ENCODE assay signal across 20 cellular contexts in genomic region chr3:77814845-77815244, GRCh38.
A peak's percentile ranks its signal among the peaks of the same experiment; 100 is the strongest.
DNase-seq lines count a peak whose midpoint lies in the region; ATAC-seq, FAIRE-seq and TF ChIP-seq lines count a peak whose summit lies in the region.
"Had no signal": no experiment of that assay in that cellular context is flagged by ENCODE, and none has a peak within 500 bp of the region (broad histone marks: within the 10 kb centered on the region; RNA-seq: fewer than 3 reads in every experiment).

No MANE protein-coding gene starts in this region.

- no peaks in the 10 kb centered on the region for H3K9me1 ChIP-seq in K562 (ENCODE audit: control insufficient read depth, insufficient read depth, low read length)

- intact Hi-C loops in HepG2 (cut with micrococcal nuclease; ENCODE audit: unreplicated experiment) (loop anchor here (2.0 kb wide), 1 partner anchor 776 kb away; no protein-coding TSS in a partner anchor), right lobe of liver (cut with DNase I) (no loop called here), K562 (cut with micrococcal nuclease) (no loop called here)

- no peak for FAIRE-seq in HepG2 (lab: Jason Lieb, UNC)
- FAIRE-seq in K562 (lab: Jason Lieb, UNC) = no peak
- FAIRE-seq: D721Med, GM12878 had no signal

- H2AFZ ChIP-seq in HepG2 (ENCODE audit: low read length) (no peak overlapping the region), Karpas-422 (ENCODE audit: low read length) (no peak overlapping the region), K562 (ENCODE audit: low read depth, low read length) (no peak overlapping the region)

- TF ChIP-seq EP300 in HepG2 (IDR thresholded peaks at IDR 0.05; ENCODE audit: low read depth in 2 of 2, low read length in 2 of 2) (no peak), HepG2 (CRISPR knock-in tag; IDR thresholded peaks at IDR 0.05; ENCODE audit: borderline replicate concordance) (no peak), K562 (IDR thresholded peaks at IDR 0.05; ENCODE audit: low read length) (no peak)

- ATAC-seq in HepG2 (no peak), right lobe of liver (no peak), K562 (no peak), GM18873 (IDR thresholded peaks at IDR 0.05; ENCODE audit: low FRiP score, unreplicated experiment) (no peak)

- H3K27ac ChIP-seq in HepG2 (ENCODE audit: extremely low read length, insufficient read depth, low read length) (no peak overlapping the region), right lobe of liver (no peak overlapping the region), Karpas-422 (ENCODE audit: low read length) (peak overlapping the region; percentile 46; the same call in 1 of the 2 replicates), K562 (ENCODE audit: extremely low read depth, low read depth, low read length) (no peak overlapping the region)
- H3K27ac ChIP-seq: BLaER1 treated with 17β-estradiol and CSF1 and Interleukin-3, amounts not matched to agents 10 nM and 100 nM had no signal

- H3K4me2 ChIP-seq in HepG2 (ENCODE audit: low read depth, low read length) (no peak overlapping the region), Karpas-422 (ENCODE audit: low read depth, low read length, poor library complexity, severe bottlenecking) (no peak overlapping the region), K562 (ENCODE audit: insufficient read depth, low read length) (no peak overlapping the region)
- H3K4me2 ChIP-seq: BLaER1 treated with 17β-estradiol and CSF1 and Interleukin-3, amounts not matched to agents 10 nM and 100 nM had no signal

- in situ Hi-C loops in HepG2 (cut with HindIII; ENCODE audit: extremely low pct_ligation_motif_present, low pct_unique_long_range_greater_than_20kb) = no loop called here
- in situ Hi-C loops in K562 (cut with MboI) = no loop called here

- H4K20me1 ChIP-seq in HepG2 (ENCODE audit: insufficient read depth, low read length) (no peaks in the 10 kb centered on the region), Karpas-422 (ENCODE audit: insufficient read depth, low read depth, low read length) (no peaks in the 10 kb centered on the region), K562 (replicated peaks; ENCODE audit: control insufficient read depth, insufficient read depth, low read length) (no peaks in the 10 kb centered on the region)
- H4K20me1 ChIP-seq: BLaER1 treated with 17β-estradiol and CSF1 and Interleukin-3, amounts not matched to agents 10 nM and 100 nM had no signal

- TF ChIP-seq RAD21 in HepG2 (CRISPR knock-in tag; IDR thresholded peaks at IDR 0.05) (no peak), K562 (CRISPR knock-in tag; conservative IDR thresholded peaks at IDR 0.05 in 1 of 2, IDR thresholded peaks at IDR 0.05 in 1 of 2) (no peak)

- DNase-seq in HepG2 (ENCODE audit: low spot score) = no peak
- no peak for DNase-seq in right lobe of liver
- no peak for DNase-seq in Karpas-422
- no peak for DNase-seq in K562 (ENCODE audit: extremely low read depth in 1 of 4, low spot score in 3 of 4)
- DNase-seq in H4 (ENCODE audit: low spot score) = no peak
- DNase-seq in AG08396 (ENCODE audit: low spot score) = no peak
- DNase-seq: 8988T; AML-193; CD4-positive, alpha-beta T cell; CD8-positive, alpha-beta memory T cell; DMS 273 treated with DMSO at 0.1 percent for 48 hours; DMS79; GDM1; GOT3; HCEC 1CT had no signal

- H3K79me2 ChIP-seq in HepG2 (ENCODE audit: insufficient read depth, low read length) (no peaks in the 10 kb centered on the region), Karpas-422 (ENCODE audit: low read length) (no peaks in the 10 kb centered on the region), K562 (ENCODE audit: control insufficient read depth, insufficient read depth, low read length) (no peaks in the 10 kb centered on the region)

- TF ChIP-seq CTCF in HepG2 (CRISPR knock-in tag; IDR thresholded peaks at IDR 0.05) (no peak), right lobe of liver (IDR thresholded peaks at IDR 0.05) (no peak), K562 (IDR thresholded peaks at IDR 0.05 in 2 of 3, conservative IDR thresholded peaks at IDR 0.05 in 1 of 3; ENCODE audit: insufficient read depth in 2 of 3, low read depth in 1 of 3, low read length in 3 of 3) (no peak)

- H3K4me3 ChIP-seq in HepG2 (replicated peaks in 1 of 3; ENCODE audit: insufficient read depth in 1 of 3, low read depth in 2 of 3, low read length in 3 of 3) (no peak overlapping the region), right lobe of liver (no peak overlapping the region), Karpas-422 (ENCODE audit: low read length) (no peak overlapping the region), K562 (no peak overlapping the region)
- H3K4me3 ChIP-seq: BLaER1 treated with 17β-estradiol and CSF1 and Interleukin-3, amounts not matched to agents 10 nM and 100 nM; GM12878 had no signal

- BruUV-seq in HepG2 (replicated peaks; lab: Mats Ljungman, UMichigan) (no TSS peak), K562 (replicated peaks; lab: Mats Ljungman, UMichigan) (no TSS peak)

- TF ChIP-seq POLR2A in HepG2 (IDR thresholded peaks at IDR 0.05; ENCODE audit: insufficient read depth in 1 of 2, low read depth in 2 of 2, low read length in 2 of 2) (no peak), right lobe of liver (IDR thresholded peaks at IDR 0.05) (no peak), K562 (conservative IDR thresholded peaks at IDR 0.05) (no peak)

- H3K9me2 ChIP-seq in Karpas-422 (replicated peaks; ENCODE audit: insufficient read depth, low read length) = no peaks in the 10 kb centered on the region

- H3K9me3 ChIP-seq in HepG2 (ENCODE audit: low read length) (no peaks in the 10 kb centered on the region), right lobe of liver (no peaks in the 10 kb centered on the region), Karpas-422 (ENCODE audit: low read length) (no peaks in the 10 kb centered on the region), K562 (replicated peaks; ENCODE audit: control insufficient read depth, insufficient read depth, low read depth, low read length) (no peaks in the 10 kb centered on the region; the same call in 1 of the 2 replicates)
- H3K9me3 ChIP-seq: BE2C; BLaER1 treated with 17β-estradiol and CSF1 and Interleukin-3, amounts not matched to agents 10 nM and 100 nM had no signal

- CTCF ChIA-PET in HepG2 (lab: Yijun Ruan, JAX; ENCODE audit: low intra/inter-chr PET ratio, low total read pairs) (no interaction called here), K562 (lab: Yijun Ruan, JAX; ENCODE audit: low intra/inter-chr PET ratio) (no interaction called here)

- H3K9ac ChIP-seq in HepG2 (ENCODE audit: insufficient read depth, low read depth, low read length) = no peak overlapping the region
- no peak overlapping the region for H3K9ac ChIP-seq in Karpas-422 (ENCODE audit: low read length)
- H3K9ac ChIP-seq in K562 (ENCODE audit: insufficient read depth in 1 of 2, low read depth in 2 of 2, low read length in 2 of 2) = no peak overlapping the region
- H3K9ac ChIP-seq: BLaER1 treated with 17β-estradiol and CSF1 and Interleukin-3, amounts not matched to agents 10 nM and 100 nM had no signal

- H3K36me3 ChIP-seq in HepG2 (replicated peaks in 1 of 2; ENCODE audit: control insufficient read depth in 1 of 2, insufficient read depth in 2 of 2, low read length in 2 of 2) (no peaks in the 10 kb centered on the region), right lobe of liver (no peaks in the 10 kb centered on the region), Karpas-422 (ENCODE audit: insufficient read depth, low read length) (no peaks in the 10 kb centered on the region), K562 (ENCODE audit: control insufficient read depth, insufficient read depth, low read length) (no peaks in the 10 kb centered on the region)
- H3K36me3 ChIP-seq: BE2C; BLaER1 treated with 17β-estradiol and CSF1 and Interleukin-3, amounts not matched to agents 10 nM and 100 nM had no signal

- POLR2A ChIA-PET in HepG2 (lab: Yijun Ruan, JAX) = no interaction called here
- POLR2A ChIA-PET in K562 (lab: Yijun Ruan, JAX) = no interaction called here

- H3K4me1 ChIP-seq in HepG2 (ENCODE audit: insufficient read depth, low read length) = no peaks in the 10 kb centered on the region
- no peaks in the 10 kb centered on the region for H3K4me1 ChIP-seq in right lobe of liver
- peaks cover 39% of the 10 kb centered on the region for H3K4me1 ChIP-seq in Karpas-422 (ENCODE audit: low read length)
- no peaks in the 10 kb centered on the region for H3K4me1 ChIP-seq in K562 (replicated peaks in 1 of 2; ENCODE audit: control insufficient read depth in 2 of 2, insufficient read depth in 2 of 2, low read length in 2 of 2)
- H3K4me1 ChIP-seq: BE2C; BLaER1 treated with 17β-estradiol and CSF1 and Interleukin-3, amounts not matched to agents 10 nM and 100 nM had no signal

- H3K27me3 ChIP-seq in HepG2 (ENCODE audit: control insufficient read depth in 1 of 2, insufficient read depth in 2 of 2, low read length in 2 of 2) = no peaks in the 10 kb centered on the region
- H3K27me3 ChIP-seq in right lobe of liver = no peaks in the 10 kb centered on the region
- H3K27me3 ChIP-seq in Karpas-422 (ENCODE audit: low read length) = no peaks in the 10 kb centered on the region
- no peaks in the 10 kb centered on the region for H3K27me3 ChIP-seq in K562 (ENCODE audit: control insufficient read depth in 2 of 2, insufficient read depth in 2 of 2, low read length in 2 of 2)
- H3K27me3 ChIP-seq: BE2C; BLaER1 treated with 17β-estradiol and CSF1 and Interleukin-3, amounts not matched to agents 10 nM and 100 nM had no signal

TF ChIP-seq in HepG2, 621 proteins besides CTCF, POLR2A, EP300 and RAD21 (continues in another document):
- TF ChIP-seq MAFK (conservative IDR thresholded peaks at IDR 0.05 in 1 of 2, IDR thresholded peaks at IDR 0.05 in 1 of 2; ENCODE audit: low read length in 2 of 2) = peak; percentile 62 to 88

TF ChIP-seq in K562, 482 proteins besides CTCF, POLR2A, EP300 and RAD21 (continues in another document):
- TF ChIP-seq PTBP1 (IDR thresholded peaks at IDR 0.05; ENCODE audit: low read depth, low read length) (no peak), RHOXF2B (CRISPR knock-in tag; conservative IDR thresholded peaks at IDR 0.05) (no peak)
- TF ChIP-seq, protein P1, sequence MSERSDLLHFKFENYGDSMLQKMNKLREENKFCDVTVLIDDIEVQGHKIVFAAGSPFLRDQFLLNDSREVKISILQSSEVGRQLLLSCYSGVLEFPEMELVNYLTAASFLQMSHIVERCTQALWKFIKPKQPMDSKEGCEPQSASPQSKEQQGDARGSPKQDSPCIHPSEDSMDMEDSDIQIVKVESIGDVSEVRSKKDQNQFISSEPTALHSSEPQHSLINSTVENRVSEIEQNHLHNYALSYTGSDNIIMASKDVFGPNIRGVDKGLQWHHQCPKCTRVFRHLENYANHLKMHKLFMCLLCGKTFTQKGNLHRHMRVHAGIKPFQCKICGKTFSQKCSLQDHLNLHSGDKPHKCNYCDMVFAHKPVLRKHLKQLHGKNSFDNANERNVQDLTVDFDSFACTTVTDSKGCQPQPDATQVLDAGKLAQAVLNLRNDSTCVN (CRISPR knock-in tag; IDR thresholded peaks at IDR 0.05) = no peak

Comparison
In these comparisons a context has a peak if more than half of its experiments do, and no peak if none do; other contexts are left out.
1. Of the 241 proteins assayed by ChIP-seq in both HepG2 and K562: peak only in HepG2: MAFF and MAFK; only in K562: none; in both: none; in neither: 239.